ENCODE assay signal across 8 cellular contexts in the genomic region with DNA sequence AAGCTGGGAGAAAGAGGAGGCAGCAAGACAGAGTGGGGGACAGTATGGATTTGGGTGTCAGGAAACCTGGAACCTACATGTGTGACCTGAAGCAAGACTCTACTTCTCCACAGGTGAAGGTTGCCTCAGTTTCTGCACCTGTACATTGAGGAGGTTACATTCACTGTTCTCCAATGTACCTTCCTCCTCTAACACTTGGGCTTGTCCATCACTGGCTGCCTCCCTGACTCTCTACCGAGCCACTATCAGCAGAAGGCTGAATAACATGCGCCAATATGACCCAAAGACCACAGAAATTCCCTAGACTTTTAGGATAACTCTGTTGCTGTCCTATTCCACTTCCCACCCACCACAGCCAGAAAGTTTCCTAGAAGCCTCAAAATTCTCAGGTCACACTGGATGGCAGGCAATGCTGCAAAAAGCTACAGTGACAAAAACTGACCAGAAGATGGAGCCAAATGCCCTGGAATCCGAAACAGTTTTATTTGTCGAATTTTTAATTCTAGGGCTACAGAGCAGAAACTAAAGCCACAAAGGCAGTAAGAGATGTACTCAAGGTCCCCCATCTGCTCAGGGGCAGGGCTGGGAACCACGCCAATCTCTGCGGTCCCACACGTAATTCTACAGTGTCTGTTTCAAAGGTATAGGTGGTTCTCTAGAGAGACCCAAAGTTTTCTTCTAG.
DNase-seq lines count a peak whose midpoint lies in the region; ATAC-seq and TF ChIP-seq lines count a peak whose summit lies in the region.

No MANE protein-coding gene starts in this region.

- H3K4me3 ChIP-seq in NB4 (ENCODE audit: low read depth, low read length): no peak overlapping the region

- DNase-seq in activated naive CD4-positive, alpha-beta T cell treated with anti-CD3 and anti-CD28 coated beads for 36 hours: peak; percentile 58
- no peak for DNase-seq in activated naive CD4-positive, alpha-beta T cell treated with anti-CD3 and anti-CD28 coated beads, Interleukin-2, amount 50 U/mL, for 16 hours
- DNase-seq in H4 (ENCODE audit: low spot score) (peak; percentile 30), NB4 (ENCODE audit: low read depth) (peak; percentile 53), glomerular endothelial cell (ENCODE audit: extremely low read depth, low read depth, low spot score) (peak; percentile 34), renal cortical epithelial cell (ENCODE audit: low read depth) (peak; percentile 34)
- DNase-seq in activated CD8-positive, alpha-beta T cell treated with anti-CD3 and anti-CD28 coated beads, Interleukin-2, amount 10 ng/mL, durations not matched to agents 7 days and 5 days: peak; percentile 62

- H3K27ac Mint-ChIP-seq in activated naive CD4-positive, alpha-beta T cell treated with anti-CD3 and anti-CD28 coated beads for 36 hours: no peak overlapping the region
- H3K27ac Mint-ChIP-seq in activated CD8-positive, alpha-beta T cell treated with anti-CD3 and anti-CD28 coated beads, Interleukin-2, amount 10 ng/mL, durations not matched to agents 7 days and 5 days: no peak overlapping the region

- peaks cover 3% of the 10 kb centered on the region for H3K27me3 Mint-ChIP-seq in activated naive CD4-positive, alpha-beta T cell treated with anti-CD3 and anti-CD28 coated beads for 36 hours (ENCODE audit: low read depth)
- peaks cover 9% of the 10 kb centered on the region for H3K27me3 Mint-ChIP-seq in activated CD8-positive, alpha-beta T cell treated with anti-CD3 and anti-CD28 coated beads, Interleukin-2, amount 10 ng/mL, durations not matched to agents 7 days and 5 days (ENCODE audit: low read depth)

- no peaks in the 10 kb centered on the region for H3K9me3 Mint-ChIP-seq in activated naive CD4-positive, alpha-beta T cell treated with anti-CD3 and anti-CD28 coated beads for 36 hours
- H3K9me3 Mint-ChIP-seq in activated CD8-positive, alpha-beta T cell treated with anti-CD3 and anti-CD28 coated beads, Interleukin-2, amount 10 ng/mL, durations not matched to agents 7 days and 5 days (ENCODE audit: insufficient read depth): no peaks in the 10 kb centered on the region

- peak; percentile 59 for TF ChIP-seq CTCF in NB4 (IDR thresholded peaks at IDR 0.05; ENCODE audit: low read depth, low read length)

- intact Hi-C loops in activated naive CD4-positive, alpha-beta T cell treated with anti-CD3 and anti-CD28 coated beads for 36 hours (cut with micrococcal nuclease): loop anchor here (1.0 kb wide), 7 partner anchors 97 to 666 kb away; no protein-coding TSS in a partner anchor

- ATAC-seq in activated CD8-positive, alpha-beta T cell treated with anti-CD3 and anti-CD28 coated beads, Interleukin-2, amount 10 ng/mL, durations not matched to agents 7 days and 5 days: peak; percentile 69
- no peak for ATAC-seq in GM19324 (IDR thresholded peaks at IDR 0.05; ENCODE audit: low FRiP score, unreplicated experiment)

- CTCF ChIA-PET in activated naive CD4-positive, alpha-beta T cell treated with anti-CD3 and anti-CD28 coated beads for 36 hours (lab: Charles Lee): interaction anchor here (0.7 to 3.7 kb wide), 13 partner anchors 9 to 637 kb away, joined by 3 to 27 read pairs (median 4); no protein-coding TSS in a partner anchor
- CTCF ChIA-PET in activated CD8-positive, alpha-beta T cell treated with anti-CD3 and anti-CD28 coated beads, Interleukin-2, amount 10 ng/mL, durations not matched to agents 7 days and 5 days (lab: Charles Lee): interaction anchor here (0.6 to 4.3 kb wide), 28 partner anchors 9 to 743 kb away, joined by 3 to 42 read pairs (median 4); partner anchors contain the start of gene GALNT10

- H3K36me3 Mint-ChIP-seq in activated naive CD4-positive, alpha-beta T cell treated with anti-CD3 and anti-CD28 coated beads for 36 hours (ENCODE audit: low read depth): no peaks in the 10 kb centered on the region
- no peaks in the 10 kb centered on the region for H3K36me3 Mint-ChIP-seq in activated CD8-positive, alpha-beta T cell treated with anti-CD3 and anti-CD28 coated beads, Interleukin-2, amount 10 ng/mL, durations not matched to agents 7 days and 5 days (ENCODE audit: low read depth)

- no peak overlapping the region for H3K4me3 Mint-ChIP-seq in activated naive CD4-positive, alpha-beta T cell treated with anti-CD3 and anti-CD28 coated beads for 36 hours
- H3K4me3 Mint-ChIP-seq in activated CD8-positive, alpha-beta T cell treated with anti-CD3 and anti-CD28 coated beads, Interleukin-2, amount 10 ng/mL, durations not matched to agents 7 days and 5 days: no peak overlapping the region

- POLR2A ChIA-PET in activated CD8-positive, alpha-beta T cell treated with anti-CD3 and anti-CD28 coated beads, Interleukin-2, amount 10 ng/mL, durations not matched to agents 7 days and 5 days (lab: Charles Lee): no interaction called here

- H3K4me1 Mint-ChIP-seq in activated naive CD4-positive, alpha-beta T cell treated with anti-CD3 and anti-CD28 coated beads for 36 hours (ENCODE audit: low read depth): no peaks in the 10 kb centered on the region
- peaks cover 3% of the 10 kb centered on the region for H3K4me1 Mint-ChIP-seq in activated CD8-positive, alpha-beta T cell treated with anti-CD3 and anti-CD28 coated beads, Interleukin-2, amount 10 ng/mL, durations not matched to agents 7 days and 5 days (ENCODE audit: low read depth)

- no peak for TF ChIP-seq POLR2A in NB4 (IDR thresholded peaks at IDR 0.05; ENCODE audit: extremely low read depth, insufficient read length)
